Comparison of ENCODE assay signal across 9 cellular contexts in genomic region chr4:87121332-87122065, GRCh38.
DNase-seq lines count a peak whose midpoint lies in the region; TF ChIP-seq lines count a peak whose summit lies in the region.
"Had no signal": no experiment of that assay in that cellular context is flagged by ENCODE, and none has a peak within 500 bp of the region (broad histone marks: within the 10 kb centered on the region; RNA-seq: fewer than 3 reads in every experiment).

No MANE protein-coding gene starts in this region.

- no peak overlapping the region for H2AFZ ChIP-seq in smooth muscle cell (ENCODE audit: low read depth)

- no peaks in the 10 kb centered on the region for H3F3A ChIP-seq in smooth muscle cell (ENCODE audit: low read depth)

- H3K36me3 ChIP-seq in ascending aorta (peaks cover 14 to 31% of the 10 kb centered on the region in 2 donors), left ventricle myocardium inferior (peaks cover 60% of the 10 kb centered on the region), skeletal muscle satellite cell (ENCODE audit: insufficient read depth, low read length) (peaks cover 13% of the 10 kb centered on the region), smooth muscle cell (ENCODE audit: low read depth) (peaks cover 10% of the 10 kb centered on the region), Peyer's patch (peaks cover 0 to 45% (median 0%) of the 10 kb centered on the region in 3 donors)

- H3K4me3 ChIP-seq in ascending aorta (peak overlapping the region in 1 of 2 donors; percentile 56), left ventricle myocardium inferior (peak overlapping the region; percentile 58), skeletal muscle satellite cell (ENCODE audit: low read length) (no peak overlapping the region), smooth muscle cell (no peak overlapping the region), Peyer's patch (no peak overlapping the region)

- DNase-seq in EH (ENCODE audit: low read depth), result peak; percentile 12
- DNase-seq in ascending aorta (ENCODE audit: low spot score in 2 of 2), result no peak
- no peak for DNase-seq in left ventricle myocardium inferior
- DNase-seq in smooth muscle cell (lab: John Stamatoyannopoulos, UW; ENCODE audit: unreplicated experiment), result no peak
- DNase-seq in germinal center (ENCODE audit: low spot score), result no peak
- no peak for DNase-seq in Peyer's patch
- DNase-seq in NCI-H526 treated with DMSO at 0.1 percent for 48 hours (lab: John Stamatoyannopoulos, UW), result no peak
- DNase-seq: activated CD4-positive, alpha-beta T cell treated with anti-CD3 and anti-CD28 coated beads for 36 hours had no signal

- H3K27me3 ChIP-seq in ascending aorta, result no peaks in the 10 kb centered on the region
- H3K27me3 ChIP-seq in left ventricle myocardium inferior (ENCODE audit: low read depth), result no peaks in the 10 kb centered on the region
- no peaks in the 10 kb centered on the region for H3K27me3 ChIP-seq in skeletal muscle satellite cell (ENCODE audit: control insufficient read depth, insufficient read depth, low read length)
- H3K27me3 ChIP-seq in smooth muscle cell (ENCODE audit: low read depth), result no peaks in the 10 kb centered on the region
- H3K27me3 ChIP-seq in Peyer's patch, result no peaks in the 10 kb centered on the region

- H3K4me2 ChIP-seq in skeletal muscle satellite cell (ENCODE audit: low read length) (peak overlapping the region; percentile 29), smooth muscle cell (no peak overlapping the region)

- peaks cover 4% of the 10 kb centered on the region for H4K20me1 ChIP-seq in smooth muscle cell (ENCODE audit: low read depth)

- WGBS in smooth muscle cell (ENCODE audit: low lambda C conversion rate), result 93% methylated on average over 4 of the region's 4 CpGs

- intact Hi-C loops in ascending aorta (cut with DNase I), result loop anchor here (5.0 kb wide), 1 partner anchor 184 kb away; the partner anchor contains the start of gene AFF1
- intact Hi-C loops in left ventricle myocardium inferior (cut with micrococcal nuclease), result no loop called here

- no peak for TF ChIP-seq POLR2A in Peyer's patch (IDR thresholded peaks at IDR 0.05)

- H3K9ac ChIP-seq in skeletal muscle satellite cell (ENCODE audit: low read depth, low read length), result no peak overlapping the region
- H3K9ac ChIP-seq in smooth muscle cell (ENCODE audit: low read depth), result no peak overlapping the region

- H3K27ac ChIP-seq in ascending aorta, result peak overlapping the region; percentile 73 to 85
- H3K27ac ChIP-seq in left ventricle myocardium inferior (replicated peaks), result peak overlapping the region; percentile 86
- H3K27ac ChIP-seq in smooth muscle cell (ENCODE audit: low read depth), result no peak overlapping the region
- peak overlapping the region in 1 of 4 donors; percentile 35 for H3K27ac ChIP-seq in Peyer's patch

- no peaks in the 10 kb centered on the region for H3K79me2 ChIP-seq in smooth muscle cell (ENCODE audit: low read depth)

- H3K4me1 ChIP-seq in ascending aorta (peaks cover 4 to 35% of the 10 kb centered on the region in 2 donors), left ventricle myocardium inferior (peaks cover 72% of the 10 kb centered on the region), skeletal muscle satellite cell (ENCODE audit: control insufficient read depth, insufficient read depth, low read length) (peaks cover 22% of the 10 kb centered on the region), smooth muscle cell (ENCODE audit: low read depth) (no peaks in the 10 kb centered on the region), Peyer's patch (peaks cover 0 to 10% (median 0%) of the 10 kb centered on the region in 4 donors)

- H3K9me3 ChIP-seq in ascending aorta (no peaks in the 10 kb centered on the region), left ventricle myocardium inferior (replicated peaks) (no peaks in the 10 kb centered on the region), skeletal muscle satellite cell (replicated peaks; ENCODE audit: low read length) (no peaks in the 10 kb centered on the region), smooth muscle cell (replicated peaks; ENCODE audit: low read depth) (no peaks in the 10 kb centered on the region), Peyer's patch (no peaks in the 10 kb centered on the region)

- TF ChIP-seq CTCF in ascending aorta (IDR thresholded peaks at IDR 0.05) (no peak), left ventricle myocardium inferior (IDR thresholded peaks at IDR 0.05; ENCODE audit: borderline replicate concordance) (no peak), smooth muscle cell (IDR thresholded peaks at IDR 0.05; ENCODE audit: borderline replicate concordance, insufficient read depth, poor library complexity, severe bottlenecking) (no peak), Peyer's patch (IDR thresholded peaks at IDR 0.05) (no peak)
